1 cellular context compared by ENCODE assay signal in genomic region chr11:45664376-45665205, GRCh38.
A peak's percentile ranks its signal among the peaks of the same experiment; 100 is the strongest.
TF ChIP-seq lines count a peak whose summit lies in the region.

No MANE protein-coding gene starts in this region.

TF ChIP-seq in WTC11, 78 proteins besides CTCF, POLR2A, EP300 and RAD21 (continued from another document):
- peak; percentile 72 for TF ChIP-seq PRDM15 (CRISPR knock-in tag; IDR thresholded peaks at IDR 0.05)
- no peak for TF ChIP-seq USF2 (CRISPR knock-in tag; IDR thresholded peaks at IDR 0.05)
- TF ChIP-seq ZNF416 (CRISPR knock-in tag; IDR thresholded peaks at IDR 0.05): no peak
- TF ChIP-seq ATF2 (CRISPR knock-in tag; IDR thresholded peaks at IDR 0.05; ENCODE audit: borderline replicate concordance, low read depth): no peak
- no peak for TF ChIP-seq ATF1 (CRISPR knock-in tag; IDR thresholded peaks at IDR 0.05)
- TF ChIP-seq HMGXB4 (CRISPR knock-in tag; IDR thresholded peaks at IDR 0.05): 0 out of 2 replicates have a peak, but pooled peaks have one; percentile 38
